In genomic region chr3:185746470-185746869, GRCh38 we compare ENCODE assay signal across 14 cellular contexts.
A peak's percentile ranks its signal among the peaks of the same experiment; 100 is the strongest.
DNase-seq lines count a peak whose midpoint lies in the region; ATAC-seq and TF ChIP-seq lines count a peak whose summit lies in the region.
"Had no signal": no experiment of that assay in that cellular context is flagged by ENCODE, and none has a peak within 500 bp of the region (broad histone marks: within the 10 kb centered on the region; RNA-seq: fewer than 3 reads in every experiment).

No MANE protein-coding gene starts in this region.

- DNase-seq in A172 (ENCODE audit: low spot score): peak; percentile 24
- DNase-seq in RWPE2 (ENCODE audit: low spot score): no peak
- no peak for DNase-seq in left colon
- no peak for DNase-seq in NCI-H146 treated with DMSO at 0.1 percent for 48 hours (lab: John Stamatoyannopoulos, UW; ENCODE audit: unreplicated experiment)
- DNase-seq: activated CD4-positive, alpha-beta T cell treated with anti-CD3 and anti-CD28 coated beads for 36 hours; activated T-cell treated with anti-CD3 and anti-CD28 coated beads, Interleukin-2, amount 50 U/mL, for 1 hour; DMS79 treated with DMSO at 0.1 percent for 48 hours; NCI-H1105; NCI-H226 had no signal

- H3K27me3 ChIP-seq in HUES48 (ENCODE audit: control insufficient read depth, insufficient read depth, low read length) (no peaks in the 10 kb centered on the region), RWPE2 (ENCODE audit: insufficient read depth, poor library complexity, severe bottlenecking) (no peaks in the 10 kb centered on the region)
- H3K27me3 ChIP-seq: neutrophil had no signal

- no peak overlapping the region for H3K4me3 ChIP-seq in HUES48 (ENCODE audit: low read depth, low read length)
- H3K4me3 ChIP-seq in RWPE2 (ENCODE audit: severe bottlenecking): no peak overlapping the region

- peaks cover 36% of the 10 kb centered on the region for H3K4me1 ChIP-seq in HUES48 (ENCODE audit: control insufficient read depth, insufficient read depth, low read length)
- peaks cover 59% of the 10 kb centered on the region for H3K4me1 ChIP-seq in RWPE2 (ENCODE audit: insufficient read depth, poor library complexity, severe bottlenecking)

- H3K9me3 ChIP-seq in HUES48 (ENCODE audit: control insufficient read depth, insufficient read depth, low read length) (no peaks in the 10 kb centered on the region), RWPE2 (ENCODE audit: severe bottlenecking) (no peaks in the 10 kb centered on the region)
- H3K9me3 ChIP-seq: neutrophil had no signal

- no peak for TF ChIP-seq CTCF in RWPE2 (IDR thresholded peaks at IDR 0.05; ENCODE audit: poor library complexity, severe bottlenecking)

- intact Hi-C loops in left colon (cut with DNase I, micrococcal nuclease): no loop called here

- ATAC-seq in RWPE2 (ENCODE audit: low read depth) (no peak), left colon (peak; percentile 76), GM18858 (IDR thresholded peaks at IDR 0.05; ENCODE audit: unreplicated experiment) (no peak), HG03135 (IDR thresholded peaks at IDR 0.05; ENCODE audit: unreplicated experiment) (no peak), GM19328 (IDR thresholded peaks at IDR 0.05; ENCODE audit: unreplicated experiment) (no peak)
- ATAC-seq: activated CD4-positive, alpha-beta T cell treated with anti-CD3 and anti-CD28 coated beads for 36 hours had no signal

- H3K9ac ChIP-seq in HUES48 (ENCODE audit: low read depth, low read length): no peak overlapping the region

- peak overlapping the region; percentile 9 for H3K27ac ChIP-seq in HUES48 (ENCODE audit: low read depth, low read length)
- peak overlapping the region; percentile 81 for H3K27ac ChIP-seq in RWPE2 (ENCODE audit: poor library complexity, severe bottlenecking)
- H3K27ac ChIP-seq: neutrophil had no signal

- no peaks in the 10 kb centered on the region for H3K36me3 ChIP-seq in HUES48 (ENCODE audit: control insufficient read depth, insufficient read depth, low read length)
- peaks cover 35% of the 10 kb centered on the region for H3K36me3 ChIP-seq in RWPE2 (ENCODE audit: low read depth)
- H3K36me3 ChIP-seq: neutrophil had no signal
